Comparison of ENCODE assay signal across 17 cellular contexts in the genomic region with DNA sequence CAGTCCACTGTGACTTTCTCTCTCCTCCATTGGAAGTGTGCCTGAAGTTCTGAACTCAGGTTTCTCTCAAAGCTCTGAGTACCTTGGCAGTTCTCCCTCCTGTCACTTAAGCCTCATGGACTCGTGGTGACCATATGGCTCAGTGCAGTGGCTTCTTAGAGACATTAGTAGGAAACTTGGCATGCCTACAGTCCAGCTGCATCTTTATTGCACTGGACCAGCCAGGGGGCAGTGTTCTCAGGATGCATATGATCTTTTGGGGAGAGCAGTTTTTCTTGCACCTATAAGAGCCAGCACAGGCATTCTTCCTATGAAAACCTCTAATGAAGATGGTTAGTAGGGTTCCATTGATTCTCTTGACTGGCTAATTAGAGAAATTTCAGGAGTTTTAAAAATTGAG. TPM values are rescaled to one million over a fixed set of nuclear protein-coding genes. Genes with fewer than 3 reads are reported as not detected.
A peak's percentile ranks its signal among the peaks of the same experiment; 100 is the strongest.
DNase-seq lines count a peak whose midpoint lies in the region; TF ChIP-seq lines count a peak whose summit lies in the region.
"Had no signal": no experiment of that assay in that cellular context is flagged by ENCODE, and none has a peak within 500 bp of the region (broad histone marks: within the 10 kb centered on the region; RNA-seq: fewer than 3 reads in every experiment).

No MANE protein-coding gene starts in this region.

- H3K36me3 ChIP-seq in GM23248 (ENCODE audit: low read depth) (no peaks in the 10 kb centered on the region), WERI-Rb-1 (no peaks in the 10 kb centered on the region)
- H3K36me3 ChIP-seq: tibial artery had no signal

- no peaks in the 10 kb centered on the region for H3K9me3 ChIP-seq in AG04450 (ENCODE audit: control insufficient read depth, insufficient read depth, low read length)
- H3K9me3 ChIP-seq in GM23248 (ENCODE audit: low read depth) = no peaks in the 10 kb centered on the region
- H3K9me3 ChIP-seq in WERI-Rb-1 (ENCODE audit: severe bottlenecking) = no peaks in the 10 kb centered on the region
- H3K9me3 ChIP-seq: tibial artery had no signal

- H2AFZ ChIP-seq in GM23248 = no peak overlapping the region

- H3K9ac ChIP-seq in GM23248 = no peak overlapping the region

- H3K27me3 ChIP-seq in AG04450 (ENCODE audit: control insufficient read depth, insufficient read depth, low read length) (no peaks in the 10 kb centered on the region), GM23248 (replicated peaks; ENCODE audit: insufficient read depth) (no peaks in the 10 kb centered on the region), WERI-Rb-1 (ENCODE audit: insufficient read depth, low read depth, severe bottlenecking) (no peaks in the 10 kb centered on the region)
- H3K27me3 ChIP-seq: tibial artery had no signal

- WGBS in GM23248 (ENCODE audit: low coverage in 1 of 2, low lambda C conversion rate in 2 of 2, missing lambda C conversion rate in 2 of 2), 2 experiments = 20 to 50% methylated on average over 1 of the region's 1 CpG

- no peak overlapping the region for H3K4me2 ChIP-seq in GM23248 (ENCODE audit: unreplicated experiment)

- H3K79me2 ChIP-seq in GM23248 (ENCODE audit: insufficient read depth) = no peaks in the 10 kb centered on the region

- H3F3A ChIP-seq in GM23248 (ENCODE audit: insufficient read depth) = no peaks in the 10 kb centered on the region

- H3K4me1 ChIP-seq in GM23248 (ENCODE audit: insufficient read depth) = peaks cover 9% of the 10 kb centered on the region

- no peaks in the 10 kb centered on the region for H3K9me2 ChIP-seq in GM23248 (ENCODE audit: insufficient read depth)

- H3K4me3 ChIP-seq in AG04450 (ENCODE audit: low read depth, low read length) (no peak overlapping the region), GM23248 (no peak overlapping the region), WERI-Rb-1 (ENCODE audit: low read depth, low read length) (no peak overlapping the region)
- H3K4me3 ChIP-seq: tibial artery had no signal

- CTCF ChIA-PET in AG04450 (lab: Charles Lee) = no interaction called here
- CTCF ChIA-PET in GM10248 (lab: Yijun Ruan, JAX) = interaction anchor here (1.3 to 2.3 kb wide), 3 partner anchors 8 to 22 kb away, joined by 3 to 12 read pairs (median 7); no protein-coding TSS in a partner anchor

- 0 out of 2 replicates have a peak, but pooled peaks have one; percentile 3 for TF ChIP-seq CTCF in AG04450 (IDR thresholded peaks at IDR 0.05; ENCODE audit: low read depth, low read length)
- peak; percentile 69 for TF ChIP-seq CTCF in WERI-Rb-1 (IDR thresholded peaks at IDR 0.05; ENCODE audit: low read depth, low read length)
- no peak for TF ChIP-seq CTCF in GM10248 (IDR thresholded peaks at IDR 0.05; ENCODE audit: control extremely low read depth, extremely low read depth, low read depth, missing control alignments)

- no peaks in the 10 kb centered on the region for H4K20me1 ChIP-seq in GM23248 (ENCODE audit: insufficient read depth)

- in situ Hi-C loops in GM23248 (cut with MboI) = loop anchor here (10.0 to 25.0 kb wide), 2 partner anchors 515 to 1467 kb away; no protein-coding TSS in a partner anchor

- no peak overlapping the region for H3K27ac ChIP-seq in AG04450 (ENCODE audit: low read depth, low read length)
- H3K27ac ChIP-seq in GM23248 = no peak overlapping the region
- H3K27ac ChIP-seq in WERI-Rb-1 = no peak overlapping the region

- DNase-seq in AG04450 (ENCODE audit: low read depth, low spot score) = no peak
- peak; percentile 47 for DNase-seq in GM23248
- DNase-seq in WERI-Rb-1 = peak; percentile 68
- DNase-seq in iris pigment epithelial cell (ENCODE audit: low read depth) = peak; percentile 14
- no peak for DNase-seq in SHP77 treated with DMSO at 0.1 percent for 48 hours (lab: John Stamatoyannopoulos, UW)
- no peak for DNase-seq in NOMO-1 (lab: John Stamatoyannopoulos, UW; ENCODE audit: unreplicated experiment in 2 of 2)
- DNase-seq in activated CD4-positive, alpha-beta T cell treated with anti-CD3 and anti-CD28 coated beads, Interleukin-2, amount 50 U/mL, for 48 hours = no peak
- no peak for DNase-seq in GM10248 (ENCODE audit: extremely low spot score)
- DNase-seq: activated naive CD4-positive, alpha-beta T cell treated with Interleukin-2 at 50 U/mL for 16 hours; caudate nucleus; CD4-positive, alpha-beta T cell; left colon; stimulated activated CD4-positive, alpha-beta T cell treated with anti-CD3 and anti-CD28 coated beads, Interleukin-4, amount 100 ng/mL, for 4 hours; tibial artery had no signal

- POLR2A ChIA-PET in AG04450 (lab: Yijun Ruan, JAX) (no interaction called here), GM10248 (lab: Yijun Ruan, JAX) (no interaction called here)

RNA-seq across cellular contexts. Expression of gene KCNK16, which starts 47.5 kb away (rescaled TPM):
- polyA plus RNA-seq in AG04450 (2011; rRNA removed) = not detected in 2 replicates
- not detected in 2 replicates for polyA minus RNA-seq in AG04450 (2011; rRNA and poly(A)+ RNA removed)
- total RNA-seq in GM23248 (2014; rRNA removed; shearing (Covaris generic)) = not detected in 2 replicates
- polyA plus RNA-seq in GM23248 (2016; fragmentation: Nextera tagmentation; extraction: Ambion mirVana) = not detected in 2 replicates
- total RNA-seq: CD4-positive, alpha-beta T cell; G401; left colon; myocyte; sciatic nerve had no signal

RNA-seq across cellular contexts. Expression of gene KCNK17, which starts 55.8 kb away (rescaled TPM):
- polyA plus RNA-seq in AG04450 (2011; rRNA removed) (not detected in 2 replicates), GM23248 (2016; fragmentation: Nextera tagmentation; extraction: Ambion mirVana) (not detected in 2 replicates)
- polyA minus RNA-seq in AG04450 (2011; rRNA and poly(A)+ RNA removed) = not detected in 2 replicates
- total RNA-seq in GM23248 (2014; rRNA removed; shearing (Covaris generic)) = not detected in 2 replicates
- total RNA-seq: CD4-positive, alpha-beta T cell; G401; myocyte had no signal

Comparison
In these comparisons a context has a peak if more than half of its experiments do, and no peak if none do; other contexts are left out.
1. DNase-seq: peak in GM23248 (single experiment), WERI-Rb-1 (single experiment) and iris pigment epithelial cell (single experiment); none in AG04450 (single experiment), SHP77 treated with DMSO at 0.1 percent for 48 hours (single experiment), NOMO-1 (0 of 2), activated CD4-positive, alpha-beta T cell treated with anti-CD3 and anti-CD28 coated beads, Interleukin-2, amount 50 U/mL, for 48 hours (0 of 2) and GM10248 (single experiment).